Comparison of ENCODE assay signal across 19 cellular contexts in genomic region chr7:98135984-98136383, GRCh38. TPM values are rescaled to one million over a fixed set of nuclear protein-coding genes. Genes with fewer than 3 reads are reported as not detected.
DNase-seq lines count a peak whose midpoint lies in the region; ATAC-seq and TF ChIP-seq lines count a peak whose summit lies in the region.
"Had no signal": no experiment of that assay in that cellular context is flagged by ENCODE, and none has a peak within 500 bp of the region (broad histone marks: within the 10 kb centered on the region; RNA-seq: fewer than 3 reads in every experiment).

No MANE protein-coding gene starts in this region.

- H3K27ac Mint-ChIP-seq in CD4-positive, alpha-beta T cell: no peak overlapping the region
- H3K27ac Mint-ChIP-seq in CD4-positive, alpha-beta memory T cell: no peak overlapping the region
- H3K27ac Mint-ChIP-seq in activated CD4-positive, alpha-beta T cell treated with anti-CD3 and anti-CD28 coated beads for 36 hours: no peak overlapping the region

- DNase-seq in LNCaP clone FGC (ENCODE audit: low read depth): peak; percentile 97
- DNase-seq in NCI-H774 (lab: John Stamatoyannopoulos, UW): peak; percentile 13
- DNase-seq in left lobe of liver (ENCODE audit: low spot score): no peak
- no peak for DNase-seq in CD4-positive, alpha-beta T cell
- DNase-seq in CD4-positive, alpha-beta memory T cell: no peak
- DNase-seq in inferior parietal cortex (ENCODE audit: extremely low spot score): no peak
- no peak for DNase-seq in activated CD4-positive, alpha-beta T cell treated with anti-CD3 and anti-CD28 coated beads for 36 hours
- DNase-seq: C1 segment of cervical spinal cord; DMS 273 treated with DMSO at 0.1 percent for 48 hours; GDM1; GOT3; IMR-90; NCI-H1048; NCI-H146; NCI-H526; NK-92 treated with Interleukin-12 subunit alpha and Interleukin-12 subunit beta, amount 100 ng/mL, for 24 hours; Right ventricle myocardium superior; SW 1271 had no signal

- ATAC-seq in left lobe of liver: peak; percentile 11
- no peak for ATAC-seq in CD4-positive, alpha-beta T cell (ENCODE audit: poor library complexity)
- no peak for ATAC-seq in activated CD4-positive, alpha-beta T cell treated with anti-CD3 and anti-CD28 coated beads for 36 hours

- no peaks in the 10 kb centered on the region for H3K9me3 ChIP-seq in BLaER1 treated with 17β-estradiol and CSF1 and Interleukin-3, amounts not matched to agents 10 nM and 100 nM (replicated peaks in 1 of 11)
- H3K9me3 ChIP-seq in CD4-positive, alpha-beta T cell (ENCODE audit: control insufficient read depth, low read length): no peaks in the 10 kb centered on the region
- H3K9me3 ChIP-seq in CD4-positive, alpha-beta memory T cell (ENCODE audit: control insufficient read depth in 1 of 2, low read length in 2 of 2): no peaks in the 10 kb centered on the region

- intact Hi-C loops in CD4-positive, alpha-beta T cell (cut with DNase I, micrococcal nuclease): no loop called here
- intact Hi-C loops in CD4-positive, alpha-beta memory T cell (cut with micrococcal nuclease): no loop called here
- intact Hi-C loops in activated CD4-positive, alpha-beta T cell treated with anti-CD3 and anti-CD28 coated beads for 36 hours (cut with DNase I, micrococcal nuclease): no loop called here

- peaks cover 39% of the 10 kb centered on the region for H3K4me1 Mint-ChIP-seq in CD4-positive, alpha-beta T cell (ENCODE audit: low read depth)
- peaks cover 32 to 42% (median 37%) of the 10 kb centered on the region in 4 donors for H3K4me1 Mint-ChIP-seq in CD4-positive, alpha-beta memory T cell
- peaks cover 34% of the 10 kb centered on the region for H3K4me1 Mint-ChIP-seq in activated CD4-positive, alpha-beta T cell treated with anti-CD3 and anti-CD28 coated beads for 36 hours

- H3K27me3 Mint-ChIP-seq in CD4-positive, alpha-beta T cell: no peaks in the 10 kb centered on the region
- no peaks in the 10 kb centered on the region for H3K27me3 Mint-ChIP-seq in CD4-positive, alpha-beta memory T cell
- H3K27me3 Mint-ChIP-seq in activated CD4-positive, alpha-beta T cell treated with anti-CD3 and anti-CD28 coated beads for 36 hours: no peaks in the 10 kb centered on the region

- H3K9ac ChIP-seq in BLaER1 treated with 17β-estradiol and CSF1 and Interleukin-3, amounts not matched to agents 10 nM and 100 nM: no peak overlapping the region

- POLR2A ChIA-PET in CD4-positive, alpha-beta T cell (lab: Charles Lee): no interaction called here
- POLR2A ChIA-PET in CD4-positive, alpha-beta memory T cell (lab: Charles Lee; ENCODE audit: partially characterized antibody): interaction anchor here (0.6 kb wide), 1 partner anchor 26 kb away, joined by 4 read pairs; no protein-coding TSS in a partner anchor
- POLR2A ChIA-PET in activated CD4-positive, alpha-beta T cell treated with anti-CD3 and anti-CD28 coated beads for 36 hours (lab: Charles Lee): no interaction called here

- TF ChIP-seq CTCF in LNCaP clone FGC (IDR thresholded peaks at IDR 0.05; ENCODE audit: control insufficient read depth, extremely low read depth, insufficient read depth): no peak
- TF ChIP-seq CTCF in CD4-positive, alpha-beta T cell (IDR thresholded peaks at IDR 0.05): no peak

- H3K4me1 ChIP-seq in BLaER1 treated with 17β-estradiol and CSF1 and Interleukin-3, amounts not matched to agents 10 nM and 100 nM: peaks cover 51 to 79% (median 72%) of the 10 kb centered on the region in 10 experiments
- peaks cover 33% of the 10 kb centered on the region for H3K4me1 ChIP-seq in CD4-positive, alpha-beta memory T cell (ENCODE audit: insufficient read depth, low read length)

- no peaks in the 10 kb centered on the region for H3K9me3 Mint-ChIP-seq in CD4-positive, alpha-beta T cell
- H3K9me3 Mint-ChIP-seq in CD4-positive, alpha-beta memory T cell: peaks cover 0 to 2% (median 0%) of the 10 kb centered on the region in 8 donors
- no peaks in the 10 kb centered on the region for H3K9me3 Mint-ChIP-seq in activated CD4-positive, alpha-beta T cell treated with anti-CD3 and anti-CD28 coated beads for 36 hours (ENCODE audit: low read depth)

- H3K36me3 Mint-ChIP-seq in CD4-positive, alpha-beta T cell (ENCODE audit: low read depth): peaks cover 51% of the 10 kb centered on the region
- peaks cover 18 to 23% of the 10 kb centered on the region in 2 donors for H3K36me3 Mint-ChIP-seq in CD4-positive, alpha-beta memory T cell
- H3K36me3 Mint-ChIP-seq in activated CD4-positive, alpha-beta T cell treated with anti-CD3 and anti-CD28 coated beads for 36 hours (ENCODE audit: low read depth): peaks cover 11% of the 10 kb centered on the region

- H3K27ac ChIP-seq in BLaER1 treated with 17β-estradiol and CSF1 and Interleukin-3, amounts not matched to agents 10 nM and 100 nM: peak overlapping the region in 5 of 11 experiments; percentile 14 to 97 (median 94); a peak in 6 of 22 replicates
- H3K27ac ChIP-seq in CD4-positive, alpha-beta T cell (ENCODE audit: low read depth, low read length): no peak overlapping the region
- H3K27ac ChIP-seq in CD4-positive, alpha-beta memory T cell (ENCODE audit: low read depth, low read length): no peak overlapping the region

- no peak overlapping the region for H3K4me3 ChIP-seq in BLaER1 treated with 17β-estradiol and CSF1 and Interleukin-3, amounts not matched to agents 10 nM and 100 nM
- H3K4me3 ChIP-seq in LNCaP clone FGC (ENCODE audit: low read depth, low read length): no peak overlapping the region
- no peak overlapping the region for H3K4me3 ChIP-seq in CD4-positive, alpha-beta memory T cell (ENCODE audit: low read length in 2 of 2)

- CTCF ChIA-PET in CD4-positive, alpha-beta T cell (lab: Charles Lee): no interaction called here
- CTCF ChIA-PET in CD4-positive, alpha-beta memory T cell (lab: Charles Lee; ENCODE audit: partially characterized antibody): interaction anchor here (1.3 to 5.3 kb wide), 2 partner anchors 31 to 33 kb away, joined by 3 to 19 read pairs; no protein-coding TSS in a partner anchor
- CTCF ChIA-PET in activated CD4-positive, alpha-beta T cell treated with anti-CD3 and anti-CD28 coated beads for 36 hours (lab: Charles Lee): interaction anchor here (0.6 to 2.5 kb wide), 2 partner anchors 92 to 114 kb away, joined by 3 to 11 read pairs; no protein-coding TSS in a partner anchor

- H3K36me3 ChIP-seq in BLaER1 treated with 17β-estradiol and CSF1 and Interleukin-3, amounts not matched to agents 10 nM and 100 nM: peaks cover 6 to 47% (median 24%) of the 10 kb centered on the region in 11 experiments; a peak in 20 of 22 replicates
- peaks cover 13% of the 10 kb centered on the region for H3K36me3 ChIP-seq in CD4-positive, alpha-beta memory T cell (ENCODE audit: insufficient read depth, low read length)

- H3K4me3 Mint-ChIP-seq in CD4-positive, alpha-beta T cell: no peak overlapping the region
- no peak overlapping the region for H3K4me3 Mint-ChIP-seq in CD4-positive, alpha-beta memory T cell
- no peak overlapping the region for H3K4me3 Mint-ChIP-seq in activated CD4-positive, alpha-beta T cell treated with anti-CD3 and anti-CD28 coated beads for 36 hours

- peaks cover 0 to 95% (median 4%) of the 10 kb centered on the region in 11 experiments; a peak in 9 of 22 replicates for H3K27me3 ChIP-seq in BLaER1 treated with 17β-estradiol and CSF1 and Interleukin-3, amounts not matched to agents 10 nM and 100 nM
- no peaks in the 10 kb centered on the region for H3K27me3 ChIP-seq in CD4-positive, alpha-beta T cell (ENCODE audit: control insufficient read depth, insufficient read depth, low read length)
- no peaks in the 10 kb centered on the region for H3K27me3 ChIP-seq in CD4-positive, alpha-beta memory T cell (ENCODE audit: insufficient read depth, low read length)

- peaks cover 0 to 98% (median 35%) of the 10 kb centered on the region in 11 experiments; a peak in 16 of 22 replicates for H4K20me1 ChIP-seq in BLaER1 treated with 17β-estradiol and CSF1 and Interleukin-3, amounts not matched to agents 10 nM and 100 nM

- H3K4me2 ChIP-seq in BLaER1 treated with 17β-estradiol and CSF1 and Interleukin-3, amounts not matched to agents 10 nM and 100 nM: peak overlapping the region in 7 of 11 experiments; percentile 6 to 96 (median 91); a peak in 15 of 22 replicates

RNA-seq across cellular contexts. Expression of gene LMTK2, which starts 29.3 kb away (rescaled TPM):
- total RNA-seq in left lobe of liver: 12.7 TPM
- 10 to 100 TPM; 30.3 to 31.7 TPM for total RNA-seq in CD4-positive, alpha-beta T cell
- total RNA-seq in CD4-positive, alpha-beta memory T cell: 10 to 100 TPM; 23.1 to 26.6 TPM
- polyA plus RNA-seq in CD4-positive, alpha-beta memory T cell: 1 to 10 TPM in 1 of 2 donors, under 1 TPM in 1; 0.76 to 4.2 TPM
- 10 to 100 TPM in 1 of 2 experiments, 1 to 10 TPM in 1; 10.0 to 16.9 TPM for total RNA-seq in activated CD4-positive, alpha-beta T cell treated with anti-CD3 and anti-CD28 coated beads for 36 hours

Comparison
In these comparisons a context has a peak if more than half of its experiments do, and no peak if none do; other contexts are left out.
1. DNase-seq: peak in LNCaP clone FGC (single experiment) and NCI-H774 (single experiment); none in left lobe of liver (single experiment), CD4-positive, alpha-beta T cell (0 of 10), CD4-positive, alpha-beta memory T cell (0 of 5), inferior parietal cortex (single experiment) and activated CD4-positive, alpha-beta T cell treated with anti-CD3 and anti-CD28 coated beads for 36 hours (single experiment).